1 cellular context compared by ENCODE assay signal in the genomic region with DNA sequence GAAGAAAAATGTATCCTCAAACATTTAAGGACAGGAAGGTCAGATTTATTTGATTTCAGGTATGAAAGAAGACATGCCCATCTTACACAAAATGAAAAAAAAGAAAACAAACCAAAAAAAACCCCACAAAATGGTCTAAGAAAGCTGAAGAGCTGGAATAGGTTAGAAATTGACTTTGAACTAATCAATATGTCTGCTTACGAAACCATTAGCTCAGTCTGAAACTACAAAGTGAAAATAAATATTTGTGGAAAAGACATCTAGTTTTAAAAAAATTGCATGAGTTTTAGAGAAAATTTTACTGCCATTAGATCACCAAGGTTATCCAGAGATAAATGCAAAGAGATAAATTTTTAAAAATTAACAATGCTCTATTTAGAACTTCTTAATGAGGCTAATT.
TF ChIP-seq lines count a peak whose summit lies in the region.

No MANE protein-coding gene starts in this region.

TF ChIP-seq in HepG2, 621 proteins besides CTCF, POLR2A, EP300 and RAD21 (continued from another document):
- TF ChIP-seq TCF7L2 (IDR thresholded peaks at IDR 0.05; ENCODE audit: low read depth, low read length) (0 out of 2 replicates have a peak, but pooled peaks have one; percentile 34), HDAC2 (CRISPR knock-in tag; IDR thresholded peaks at IDR 0.05) (peak; percentile 35; the same call in 1 of the 2 replicates), IKZF1 (IDR thresholded peaks at IDR 0.05) (no peak), HNF4G (IDR thresholded peaks at IDR 0.05; ENCODE audit: borderline replicate concordance, low read depth, low read length) (peak; percentile 78), HNF4G (CRISPR knock-in tag; IDR thresholded peaks at IDR 0.05; ENCODE audit: borderline replicate concordance, low read depth) (no peak), KLF16 (CRISPR knock-in tag; IDR thresholded peaks at IDR 0.05) (peak in 1 of 2 experiments; percentile 66; a peak in 2 of 4 replicates), DPF2 (CRISPR knock-in tag; IDR thresholded peaks at IDR 0.05; ENCODE audit: borderline replicate concordance, low read depth) (peak; percentile 82; the same call in 1 of the 2 replicates), ZNF264 (CRISPR knock-in tag; IDR thresholded peaks at IDR 0.05) (peak; percentile 42; the same call in 1 of the 2 replicates), ISL2 (CRISPR knock-in tag; IDR thresholded peaks at IDR 0.05) (peak; percentile 91), HMG20A (CRISPR knock-in tag; IDR thresholded peaks at IDR 0.05; ENCODE audit: borderline replicate concordance) (peak; percentile 78), CREM (IDR thresholded peaks at IDR 0.05) (peak; percentile 64; the same call in 1 of the 2 replicates), CREM (CRISPR knock-in tag; IDR thresholded peaks at IDR 0.05) (no peak), CEBPB (IDR thresholded peaks at IDR 0.05; ENCODE audit: borderline replicate concordance, low read depth, low read length) (peak; percentile 81; the same call in 1 of the 2 replicates), JUND (CRISPR knock-in tag; IDR thresholded peaks at IDR 0.05) (no peak), FOXP1 (IDR thresholded peaks at IDR 0.05) (0 out of 2 replicates have a peak, but pooled peaks have one; percentile 23), FOXP1 (CRISPR knock-in tag; IDR thresholded peaks at IDR 0.05) (peak; percentile 56), FOXK1 (CRISPR knock-in tag; IDR thresholded peaks at IDR 0.05; ENCODE audit: borderline replicate concordance, low read depth) (no peak), ZNF24 (IDR thresholded peaks at IDR 0.05) (peak; percentile 74; the same call in 1 of the 2 replicates), AHR (CRISPR knock-in tag; IDR thresholded peaks at IDR 0.05) (no peak), SOX6 (IDR thresholded peaks at IDR 0.05) (no peak), SOX6 (CRISPR knock-in tag; IDR thresholded peaks at IDR 0.05) (peak; percentile 58; the same call in 1 of the 2 replicates), POGZ (CRISPR knock-in tag; IDR thresholded peaks at IDR 0.05) (peak; percentile 47), ZSCAN12 (CRISPR knock-in tag; IDR thresholded peaks at IDR 0.05) (no peak), NCOR1 (IDR thresholded peaks at IDR 0.05; ENCODE audit: borderline replicate concordance, low read length) (peak; percentile 95), HOXA3 (CRISPR knock-in tag; IDR thresholded peaks at IDR 0.05) (no peak)
- TF ChIP-seq, protein P1, sequence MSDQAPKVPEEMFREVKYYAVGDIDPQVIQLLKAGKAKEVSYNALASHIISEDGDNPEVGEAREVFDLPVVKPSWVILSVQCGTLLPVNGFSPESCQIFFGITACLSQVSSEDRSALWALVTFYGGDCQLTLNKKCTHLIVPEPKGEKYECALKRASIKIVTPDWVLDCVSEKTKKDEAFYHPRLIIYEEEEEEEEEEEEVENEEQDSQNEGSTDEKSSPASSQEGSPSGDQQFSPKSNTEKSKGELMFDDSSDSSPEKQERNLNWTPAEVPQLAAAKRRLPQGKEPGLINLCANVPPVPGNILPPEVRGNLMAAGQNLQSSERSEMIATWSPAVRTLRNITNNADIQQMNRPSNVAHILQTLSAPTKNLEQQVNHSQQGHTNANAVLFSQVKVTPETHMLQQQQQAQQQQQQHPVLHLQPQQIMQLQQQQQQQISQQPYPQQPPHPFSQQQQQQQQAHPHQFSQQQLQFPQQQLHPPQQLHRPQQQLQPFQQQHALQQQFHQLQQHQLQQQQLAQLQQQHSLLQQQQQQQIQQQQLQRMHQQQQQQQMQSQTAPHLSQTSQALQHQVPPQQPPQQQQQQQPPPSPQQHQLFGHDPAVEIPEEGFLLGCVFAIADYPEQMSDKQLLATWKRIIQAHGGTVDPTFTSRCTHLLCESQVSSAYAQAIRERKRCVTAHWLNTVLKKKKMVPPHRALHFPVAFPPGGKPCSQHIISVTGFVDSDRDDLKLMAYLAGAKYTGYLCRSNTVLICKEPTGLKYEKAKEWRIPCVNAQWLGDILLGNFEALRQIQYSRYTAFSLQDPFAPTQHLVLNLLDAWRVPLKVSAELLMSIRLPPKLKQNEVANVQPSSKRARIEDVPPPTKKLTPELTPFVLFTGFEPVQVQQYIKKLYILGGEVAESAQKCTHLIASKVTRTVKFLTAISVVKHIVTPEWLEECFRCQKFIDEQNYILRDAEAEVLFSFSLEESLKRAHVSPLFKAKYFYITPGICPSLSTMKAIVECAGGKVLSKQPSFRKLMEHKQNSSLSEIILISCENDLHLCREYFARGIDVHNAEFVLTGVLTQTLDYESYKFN (CRISPR knock-in tag; conservative IDR thresholded peaks at IDR 0.05), result peak; percentile 93
- TF ChIP-seq, protein P2, sequence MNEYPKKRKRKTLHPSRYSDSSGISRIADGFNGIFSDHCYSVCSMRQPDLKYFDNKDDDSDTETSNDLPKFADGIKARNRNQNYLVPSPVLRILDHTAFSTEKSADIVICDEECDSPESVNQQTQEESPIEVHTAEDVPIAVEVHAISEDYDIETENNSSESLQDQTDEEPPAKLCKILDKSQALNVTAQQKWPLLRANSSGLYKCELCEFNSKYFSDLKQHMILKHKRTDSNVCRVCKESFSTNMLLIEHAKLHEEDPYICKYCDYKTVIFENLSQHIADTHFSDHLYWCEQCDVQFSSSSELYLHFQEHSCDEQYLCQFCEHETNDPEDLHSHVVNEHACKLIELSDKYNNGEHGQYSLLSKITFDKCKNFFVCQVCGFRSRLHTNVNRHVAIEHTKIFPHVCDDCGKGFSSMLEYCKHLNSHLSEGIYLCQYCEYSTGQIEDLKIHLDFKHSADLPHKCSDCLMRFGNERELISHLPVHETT (CRISPR knock-in tag; conservative IDR thresholded peaks at IDR 0.05), result no peak
- TF ChIP-seq, protein P3, sequence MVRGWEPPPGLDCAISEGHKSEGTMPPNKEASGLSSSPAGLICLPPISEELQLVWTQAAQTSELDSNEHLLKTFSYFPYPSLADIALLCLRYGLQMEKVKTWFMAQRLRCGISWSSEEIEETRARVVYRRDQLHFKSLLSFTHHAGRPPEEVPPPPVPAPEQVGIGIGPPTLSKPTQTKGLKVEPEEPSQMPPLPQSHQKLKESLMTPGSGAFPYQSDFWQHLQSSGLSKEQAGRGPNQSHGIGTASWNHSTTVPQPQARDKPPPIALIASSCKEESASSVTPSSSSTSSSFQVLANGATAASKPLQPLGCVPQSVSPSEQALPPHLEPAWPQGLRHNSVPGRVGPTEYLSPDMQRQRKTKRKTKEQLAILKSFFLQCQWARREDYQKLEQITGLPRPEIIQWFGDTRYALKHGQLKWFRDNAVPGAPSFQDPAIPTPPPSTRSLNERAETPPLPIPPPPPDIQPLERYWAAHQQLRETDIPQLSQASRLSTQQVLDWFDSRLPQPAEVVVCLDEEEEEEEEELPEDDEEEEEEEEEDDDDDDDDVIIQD (CRISPR knock-in tag; IDR thresholded peaks at IDR 0.05; ENCODE audit: low read depth), result peak; percentile 80
- TF ChIP-seq, protein P4, sequence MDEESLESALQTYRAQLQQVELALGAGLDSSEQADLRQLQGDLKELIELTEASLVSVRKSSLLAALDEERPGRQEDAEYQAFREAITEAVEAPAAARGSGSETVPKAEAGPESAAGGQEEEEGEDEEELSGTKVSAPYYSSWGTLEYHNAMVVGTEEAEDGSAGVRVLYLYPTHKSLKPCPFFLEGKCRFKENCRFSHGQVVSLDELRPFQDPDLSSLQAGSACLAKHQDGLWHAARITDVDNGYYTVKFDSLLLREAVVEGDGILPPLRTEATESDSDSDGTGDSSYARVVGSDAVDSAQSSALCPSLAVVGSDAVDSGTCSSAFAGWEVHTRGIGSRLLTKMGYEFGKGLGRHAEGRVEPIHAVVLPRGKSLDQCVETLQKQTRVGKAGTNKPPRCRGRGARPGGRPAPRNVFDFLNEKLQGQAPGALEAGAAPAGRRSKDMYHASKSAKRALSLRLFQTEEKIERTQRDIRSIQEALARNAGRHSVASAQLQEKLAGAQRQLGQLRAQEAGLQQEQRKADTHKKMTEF (CRISPR knock-in tag; IDR thresholded peaks at IDR 0.05), result 0 out of 2 replicates have a peak, but pooled peaks have one; percentile 19
- TF ChIP-seq, protein P5, sequence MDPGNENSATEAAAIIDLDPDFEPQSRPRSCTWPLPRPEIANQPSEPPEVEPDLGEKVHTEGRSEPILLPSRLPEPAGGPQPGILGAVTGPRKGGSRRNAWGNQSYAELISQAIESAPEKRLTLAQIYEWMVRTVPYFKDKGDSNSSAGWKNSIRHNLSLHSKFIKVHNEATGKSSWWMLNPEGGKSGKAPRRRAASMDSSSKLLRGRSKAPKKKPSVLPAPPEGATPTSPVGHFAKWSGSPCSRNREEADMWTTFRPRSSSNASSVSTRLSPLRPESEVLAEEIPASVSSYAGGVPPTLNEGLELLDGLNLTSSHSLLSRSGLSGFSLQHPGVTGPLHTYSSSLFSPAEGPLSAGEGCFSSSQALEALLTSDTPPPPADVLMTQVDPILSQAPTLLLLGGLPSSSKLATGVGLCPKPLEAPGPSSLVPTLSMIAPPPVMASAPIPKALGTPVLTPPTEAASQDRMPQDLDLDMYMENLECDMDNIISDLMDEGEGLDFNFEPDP (CRISPR knock-in tag; conservative IDR thresholded peaks at IDR 0.05), result no peak
- TF ChIP-seq, protein P6, sequence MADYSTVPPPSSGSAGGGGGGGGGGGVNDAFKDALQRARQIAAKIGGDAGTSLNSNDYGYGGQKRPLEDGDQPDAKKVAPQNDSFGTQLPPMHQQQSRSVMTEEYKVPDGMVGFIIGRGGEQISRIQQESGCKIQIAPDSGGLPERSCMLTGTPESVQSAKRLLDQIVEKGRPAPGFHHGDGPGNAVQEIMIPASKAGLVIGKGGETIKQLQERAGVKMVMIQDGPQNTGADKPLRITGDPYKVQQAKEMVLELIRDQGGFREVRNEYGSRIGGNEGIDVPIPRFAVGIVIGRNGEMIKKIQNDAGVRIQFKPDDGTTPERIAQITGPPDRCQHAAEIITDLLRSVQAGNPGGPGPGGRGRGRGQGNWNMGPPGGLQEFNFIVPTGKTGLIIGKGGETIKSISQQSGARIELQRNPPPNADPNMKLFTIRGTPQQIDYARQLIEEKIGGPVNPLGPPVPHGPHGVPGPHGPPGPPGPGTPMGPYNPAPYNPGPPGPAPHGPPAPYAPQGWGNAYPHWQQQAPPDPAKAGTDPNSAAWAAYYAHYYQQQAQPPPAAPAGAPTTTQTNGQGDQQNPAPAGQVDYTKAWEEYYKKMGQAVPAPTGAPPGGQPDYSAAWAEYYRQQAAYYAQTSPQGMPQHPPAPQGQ (CRISPR knock-in tag; IDR thresholded peaks at IDR 0.05; ENCODE audit: borderline replicate concordance), result no peak
- TF ChIP-seq, protein P7, sequence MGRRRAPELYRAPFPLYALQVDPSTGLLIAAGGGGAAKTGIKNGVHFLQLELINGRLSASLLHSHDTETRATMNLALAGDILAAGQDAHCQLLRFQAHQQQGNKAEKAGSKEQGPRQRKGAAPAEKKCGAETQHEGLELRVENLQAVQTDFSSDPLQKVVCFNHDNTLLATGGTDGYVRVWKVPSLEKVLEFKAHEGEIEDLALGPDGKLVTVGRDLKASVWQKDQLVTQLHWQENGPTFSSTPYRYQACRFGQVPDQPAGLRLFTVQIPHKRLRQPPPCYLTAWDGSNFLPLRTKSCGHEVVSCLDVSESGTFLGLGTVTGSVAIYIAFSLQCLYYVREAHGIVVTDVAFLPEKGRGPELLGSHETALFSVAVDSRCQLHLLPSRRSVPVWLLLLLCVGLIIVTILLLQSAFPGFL (CRISPR knock-in tag; IDR thresholded peaks at IDR 0.05), result no peak
